In genomic region chr3:143150979-143151726, GRCh38 we compare ENCODE assay signal across 30 cellular contexts. TPM values are rescaled to one million over a fixed set of nuclear protein-coding genes. Genes with fewer than 3 reads are reported as not detected.
DNase-seq lines count a peak whose midpoint lies in the region; ATAC-seq, FAIRE-seq and TF ChIP-seq lines count a peak whose summit lies in the region.
"Had no signal": no experiment of that assay in that cellular context is flagged by ENCODE, and none has a peak within 500 bp of the region (broad histone marks: within the 10 kb centered on the region; RNA-seq: fewer than 3 reads in every experiment).

No MANE protein-coding gene starts in this region.

- intact Hi-C loops in left cardiac atrium (cut with DNase I) (no loop called here), psoas muscle (cut with DNase I) (no loop called here), adrenal gland (cut with DNase I) (no loop called here)

- FAIRE-seq in bronchial epithelial cell (lab: Jason Lieb, UNC): peak; percentile 76
- FAIRE-seq: A204.1, frontal cortex, RCC 7860 had no signal

- H3K9me3 ChIP-seq in psoas muscle (no peaks in the 10 kb centered on the region), adrenal gland (replicated peaks in 1 of 3) (no peaks in the 10 kb centered on the region)
- H3K9me3 ChIP-seq: breast epithelium, colonic mucosa, SJSA1, testis had no signal

- H3K4me1 ChIP-seq in psoas muscle (no peaks in the 10 kb centered on the region), adrenal gland (replicated peaks in 1 of 2) (no peaks in the 10 kb centered on the region)
- H3K4me1 ChIP-seq: breast epithelium, colonic mucosa, SJSA1, testis had no signal

- DNase-seq in AG08395 (ENCODE audit: low spot score): peak; percentile 57
- DNase-seq in bronchial epithelial cell (ENCODE audit: low read depth): peak; percentile 20
- peak; percentile 62 for DNase-seq in left cardiac atrium
- peak; percentile 27 to 62 for DNase-seq in psoas muscle
- no peak for DNase-seq in adrenal gland
- no peak for DNase-seq in NCI-H226
- no peak for DNase-seq in GM19238 (ENCODE audit: insufficient read length, low spot score)
- DNase-seq: activated CD4-positive, alpha-beta T cell treated with anti-CD3 and anti-CD28 coated beads, Interleukin-2, amount 50 U/mL, for 48 hours; activated CD4-positive, CD25-positive, alpha-beta regulatory T cell; activated naive CD4-positive, alpha-beta T cell treated with Interleukin-2 at 50 U/mL for 16 hours; amniotic stem cell; colonic mucosa; DMS153; effector memory CD4-positive, alpha-beta T cell; H9; hypothalamus; immature natural killer cell; naive B cell; NCI-H1092 treated with DMSO at 0.1 percent for 48 hours; NCI-H1930; NCI-H69; stimulated activated CD4-positive, alpha-beta T cell treated with anti-CD3 and anti-CD28 coated beads, Interleukin-4, amount 100 ng/mL, for 4 hours; testis had no signal

- WGBS in psoas muscle, 3 donors: 54 to 62% (median 56%) methylated on average over 7 of the region's 7 CpGs
- WGBS in adrenal gland, 4 donors: 73 to 87% (median 85%) methylated on average over 7 of the region's 7 CpGs

- H3K4me3 ChIP-seq in bronchial epithelial cell (ENCODE audit: low read depth, low read length): no peak overlapping the region
- H3K4me3 ChIP-seq in psoas muscle: no peak overlapping the region
- H3K4me3 ChIP-seq in adrenal gland: no peak overlapping the region
- H3K4me3 ChIP-seq: breast epithelium, colonic mucosa, SJSA1, testis had no signal

- no peaks in the 10 kb centered on the region for H3K27me3 ChIP-seq in bronchial epithelial cell (ENCODE audit: control insufficient read depth, insufficient read depth, low read length)
- H3K27me3 ChIP-seq in psoas muscle (ENCODE audit: insufficient read depth in 3 of 3, low read length in 2 of 3): no peaks in the 10 kb centered on the region
- H3K27me3 ChIP-seq in adrenal gland: no peaks in the 10 kb centered on the region
- H3K27me3 ChIP-seq: breast epithelium, colonic mucosa, SJSA1, testis had no signal

- no peak for TF ChIP-seq POLR2A in adrenal gland (IDR thresholded peaks at IDR 0.05)

- TF ChIP-seq CTCF in bronchial epithelial cell (IDR thresholded peaks at IDR 0.05; ENCODE audit: insufficient read depth, low read length, severe bottlenecking): no peak
- TF ChIP-seq CTCF in psoas muscle (IDR thresholded peaks at IDR 0.05): no peak
- TF ChIP-seq CTCF in adrenal gland (IDR thresholded peaks at IDR 0.05): no peak

- H3K27ac ChIP-seq in psoas muscle: peak overlapping the region; percentile 41
- H3K27ac ChIP-seq in adrenal gland: no peak overlapping the region
- H3K27ac ChIP-seq: colonic mucosa, SJSA1, testis had no signal

- no peaks in the 10 kb centered on the region for H3K36me3 ChIP-seq in bronchial epithelial cell (ENCODE audit: control insufficient read depth, insufficient read depth, low read length)
- H3K36me3 ChIP-seq in psoas muscle (ENCODE audit: insufficient read depth in 1 of 2, low read depth in 1 of 2): no peaks in the 10 kb centered on the region
- H3K36me3 ChIP-seq in adrenal gland (replicated peaks in 1 of 2): no peaks in the 10 kb centered on the region
- H3K36me3 ChIP-seq: breast epithelium, colonic mucosa, SJSA1 had no signal

- peak; percentile 80 to 85 for ATAC-seq in left cardiac atrium
- peak in 3 of 4 donors; percentile 40 to 75 (median 54) for ATAC-seq in psoas muscle
- ATAC-seq in HG02970 (IDR thresholded peaks at IDR 0.05; ENCODE audit: low FRiP score, unreplicated experiment): no peak
- ATAC-seq: T-cell had no signal

RNA-seq across cellular contexts. Expression of gene CHST2, which starts 31.6 kb away (rescaled TPM):
- total RNA-seq in bronchial epithelial cell: 2.1 and 2.9 TPM in 2 replicates
- 1 to 10 TPM; 2.3 to 6.7 TPM for total RNA-seq in left cardiac atrium
- 1 to 10 TPM; 1.1 to 2.1 (median 1.8) TPM for total RNA-seq in psoas muscle
- 1 to 10 TPM in 2 of 3 donors, under 1 TPM in 1; 0.64 to 2.9 (median 1.4) TPM for polyA plus RNA-seq in psoas muscle
- 10 to 100 TPM in 3 of 8 donors, 1 to 10 TPM in 5; 2.7 to 11.4 (median 3.8) TPM for total RNA-seq in adrenal gland
- 1 to 10 TPM; 1.9 to 2.8 (median 2.2) TPM for polyA plus RNA-seq in adrenal gland

Comparison
In these comparisons a context has a peak if more than half of its experiments do, and no peak if none do; other contexts are left out.
1. DNase-seq: peak in AG08395 (single experiment), bronchial epithelial cell (single experiment), left cardiac atrium (single experiment) and psoas muscle (2 of 2); none in adrenal gland (0 of 7), NCI-H226 (single experiment) and GM19238 (single experiment).